In genomic region chr6:67045076-67045475, GRCh38 we compare ENCODE assay signal across 8 cellular contexts.
"Had no signal": no experiment of that assay in that cellular context is flagged by ENCODE, and none has a peak within 500 bp of the region (broad histone marks: within the 10 kb centered on the region; RNA-seq: fewer than 3 reads in every experiment).

No MANE protein-coding gene starts in this region.

- FAIRE-seq: H1, H54, HTR-8/SVneo, K562 had no signal

- DNase-seq: H9, HCEC 1CT, IMR-90 had no signal

- H2AFZ ChIP-seq: GM23338 had no signal

- H3K4me2 ChIP-seq: GM23338 had no signal

- H3K4me3 ChIP-seq: GM23338, K562 had no signal

- ATAC-seq: GM23338, K562 had no signal
